ENCODE assay signal across 14 cellular contexts in the genomic region with DNA sequence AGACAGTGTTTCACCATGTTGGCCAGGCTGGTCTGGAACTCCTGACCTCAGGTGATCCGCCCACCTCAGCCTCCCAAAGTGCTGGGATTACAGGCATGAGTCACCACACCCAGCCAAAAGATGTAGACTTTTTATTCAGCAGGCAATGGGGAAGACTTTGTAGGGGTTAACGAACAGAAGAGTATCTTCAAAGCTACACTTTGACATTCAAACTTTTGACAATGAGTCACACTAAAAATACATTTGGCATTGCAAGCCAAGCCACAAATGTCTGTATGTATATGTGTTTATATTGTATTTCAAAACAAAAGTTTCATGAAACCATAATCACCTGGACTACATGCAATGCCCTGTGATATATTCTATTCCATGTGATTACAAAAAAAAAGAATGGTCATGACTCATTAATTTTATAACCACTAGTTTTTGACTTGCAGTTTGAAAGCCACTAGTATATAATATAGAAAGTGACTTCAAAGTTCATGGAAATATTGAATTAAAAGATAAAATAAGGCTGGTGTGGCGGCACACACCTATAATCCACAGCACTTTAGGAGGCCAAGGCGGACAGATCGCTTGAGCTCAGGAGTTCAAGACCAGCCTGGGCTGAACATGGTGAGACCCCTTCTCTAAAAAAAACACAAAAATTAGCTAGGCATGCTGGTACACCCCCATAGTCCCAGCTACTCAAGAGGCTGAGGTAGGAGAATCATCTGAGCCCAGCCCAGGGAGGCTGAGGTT. TPM values are rescaled to one million over a fixed set of nuclear protein-coding genes. Genes with fewer than 3 reads are reported as not detected.
DNase-seq lines count a peak whose midpoint lies in the region; ATAC-seq, FAIRE-seq and TF ChIP-seq lines count a peak whose summit lies in the region.
"Had no signal": no experiment of that assay in that cellular context is flagged by ENCODE, and none has a peak within 500 bp of the region (broad histone marks: within the 10 kb centered on the region; RNA-seq: fewer than 3 reads in every experiment).

No MANE protein-coding gene starts in this region.

- no peak overlapping the region for H3K9ac ChIP-seq in astrocyte (ENCODE audit: low read length)

- H3K79me2 ChIP-seq in astrocyte (ENCODE audit: insufficient read depth, low read length) (no peaks in the 10 kb centered on the region), osteoblast (ENCODE audit: insufficient read depth, low read length) (no peaks in the 10 kb centered on the region)

- H3K36me3 Mint-ChIP-seq in activated CD4-positive, alpha-beta T cell treated with anti-CD3 and anti-CD28 coated beads, Interleukin-2, amount 10 ng/mL, durations not matched to agents 24 days and 14 days (ENCODE audit: low read depth): peaks cover 76% of the 10 kb centered on the region
- peaks cover 3% of the 10 kb centered on the region for H3K36me3 Mint-ChIP-seq in astrocyte (ENCODE audit: low read depth, unreplicated experiment)

- peaks cover 34% of the 10 kb centered on the region for H3K36me3 ChIP-seq in astrocyte (ENCODE audit: insufficient read depth, low read length)
- H3K36me3 ChIP-seq in osteoblast (ENCODE audit: insufficient read depth, low read length): peaks cover 66% of the 10 kb centered on the region

- POLR2A ChIA-PET in HEK293T (lab: Yijun Ruan, JAX): interaction anchor here (0.9 to 2.5 kb wide), 2 partner anchors 8 to 17 kb away, joined by 3 to 13 read pairs; a partner anchor contains a TSS

- no peak for TF ChIP-seq CTCF in astrocyte (IDR thresholded peaks at IDR 0.05; ENCODE audit: insufficient read depth, low read depth, low read length)
- no peak for TF ChIP-seq CTCF in osteoblast (IDR thresholded peaks at IDR 0.05; ENCODE audit: extremely low read depth, low read depth, low read length)

- no peaks in the 10 kb centered on the region for H3K27me3 Mint-ChIP-seq in activated CD4-positive, alpha-beta T cell treated with anti-CD3 and anti-CD28 coated beads, Interleukin-2, amount 10 ng/mL, durations not matched to agents 24 days and 14 days
- H3K27me3 Mint-ChIP-seq in astrocyte (ENCODE audit: low read depth, unreplicated experiment): no peaks in the 10 kb centered on the region

- intact Hi-C loops in activated CD4-positive, alpha-beta T cell treated with anti-CD3 and anti-CD28 coated beads, Interleukin-2, amount 10 ng/mL, durations not matched to agents 24 days and 14 days (cut with micrococcal nuclease): loop anchor here (1.0 to 2.0 kb wide), 2 partner anchors 8 to 111 kb away; a partner anchor contains a TSS

- no peak overlapping the region for H3K4me3 ChIP-seq in astrocyte (ENCODE audit: insufficient read depth, low read depth, low read length)
- H3K4me3 ChIP-seq in osteoblast (ENCODE audit: insufficient read depth, low read length): no peak overlapping the region
- H3K4me3 ChIP-seq: HAP-1, lung had no signal

- CTCF ChIA-PET in HEK293T (lab: Yijun Ruan, JAX): no interaction called here

- H2AFZ ChIP-seq in astrocyte (ENCODE audit: low read depth, low read length): no peak overlapping the region
- H2AFZ ChIP-seq in osteoblast (ENCODE audit: low read length): no peak overlapping the region

- H3K27ac Mint-ChIP-seq in activated CD4-positive, alpha-beta T cell treated with anti-CD3 and anti-CD28 coated beads, Interleukin-2, amount 10 ng/mL, durations not matched to agents 24 days and 14 days: peak overlapping the region; percentile 86
- peak overlapping the region; percentile 83 for H3K27ac Mint-ChIP-seq in astrocyte (ENCODE audit: unreplicated experiment)

- H3K27me3 ChIP-seq in astrocyte (ENCODE audit: insufficient read depth, low read length) (no peaks in the 10 kb centered on the region), osteoblast (ENCODE audit: insufficient read depth, low read length) (no peaks in the 10 kb centered on the region)

- H3K4me1 Mint-ChIP-seq in activated CD4-positive, alpha-beta T cell treated with anti-CD3 and anti-CD28 coated beads, Interleukin-2, amount 10 ng/mL, durations not matched to agents 24 days and 14 days: peaks cover 28% of the 10 kb centered on the region
- H3K4me1 Mint-ChIP-seq in astrocyte (ENCODE audit: low read depth, unreplicated experiment): peaks cover 8% of the 10 kb centered on the region

- peaks cover 14% of the 10 kb centered on the region for H4K20me1 ChIP-seq in astrocyte (ENCODE audit: insufficient read depth, low read length)
- no peaks in the 10 kb centered on the region for H4K20me1 ChIP-seq in osteoblast (ENCODE audit: insufficient read depth, low read length)

- no peak for ATAC-seq in HG03196 (IDR thresholded peaks at IDR 0.05; ENCODE audit: unreplicated experiment)

- H3K9me3 Mint-ChIP-seq in activated CD4-positive, alpha-beta T cell treated with anti-CD3 and anti-CD28 coated beads, Interleukin-2, amount 10 ng/mL, durations not matched to agents 24 days and 14 days: no peaks in the 10 kb centered on the region
- H3K9me3 Mint-ChIP-seq in astrocyte (ENCODE audit: unreplicated experiment): no peaks in the 10 kb centered on the region

- H3K4me1 ChIP-seq in astrocyte (ENCODE audit: insufficient read depth, low read length) (no peaks in the 10 kb centered on the region), osteoblast (ENCODE audit: insufficient read depth, low read length) (peaks cover 7% of the 10 kb centered on the region)
- H3K4me1 ChIP-seq: HAP-1 had no signal

- no peak for FAIRE-seq in astrocyte (lab: Jason Lieb, UNC)
- FAIRE-seq: colon had no signal

- H3K9me3 ChIP-seq in astrocyte (ENCODE audit: insufficient read depth, low read depth, low read length) (no peaks in the 10 kb centered on the region), osteoblast (ENCODE audit: low read depth, low read length) (no peaks in the 10 kb centered on the region)

- no peak for DNase-seq in activated CD4-positive, alpha-beta T cell treated with anti-CD3 and anti-CD28 coated beads, Interleukin-2, amount 10 ng/mL, durations not matched to agents 24 days and 14 days
- no peak for DNase-seq in activated CD4-positive, alpha-beta T cell treated with anti-CD3 and anti-CD28 coated beads, Interleukin-2, amount 50 U/mL, for 1 hour
- DNase-seq in M059J (ENCODE audit: low read depth): peak; percentile 53
- DNase-seq in astrocyte (ENCODE audit: low read depth): peak; percentile 44
- no peak for DNase-seq in osteoblast (ENCODE audit: insufficient read length, low spot score, missing footprints)
- no peak for DNase-seq in NCI-H187 (lab: John Stamatoyannopoulos, UW)
- DNase-seq in HEK293T (ENCODE audit: extremely low spot score): no peak
- DNase-seq: ACHN; activated effector memory CD4-positive, alpha-beta T cell treated with anti-CD3 and anti-CD28 coated beads, Interleukin-2, amount 50 U/mL, for 16 hours; WERI-Rb-1 had no signal

- H3K27ac ChIP-seq in astrocyte (ENCODE audit: low read depth, low read length) (peak overlapping the region; percentile 22), osteoblast (ENCODE audit: low read depth, low read length) (peak overlapping the region; percentile 43)
- H3K27ac ChIP-seq: WERI-Rb-1 had no signal

- H3K4me2 ChIP-seq in astrocyte (ENCODE audit: low read length) (no peak overlapping the region), osteoblast (ENCODE audit: insufficient read depth, low read length) (no peak overlapping the region)

- H3K4me3 Mint-ChIP-seq in activated CD4-positive, alpha-beta T cell treated with anti-CD3 and anti-CD28 coated beads, Interleukin-2, amount 10 ng/mL, durations not matched to agents 24 days and 14 days: no peak overlapping the region
- H3K4me3 Mint-ChIP-seq in astrocyte (ENCODE audit: unreplicated experiment): no peak overlapping the region

TF ChIP-seq in HEK293T, 16 proteins besides CTCF, POLR2A, EP300 and RAD21:
- no peak for TF ChIP-seq NFRKB (IDR thresholded peaks at IDR 0.05)
- no peak for TF ChIP-seq CTBP1 (IDR thresholded peaks at IDR 0.05; ENCODE audit: borderline replicate concordance)
- no peak for TF ChIP-seq ELF4 (IDR thresholded peaks at IDR 0.05)
- no peak for TF ChIP-seq ARNT (IDR thresholded peaks at IDR 0.05)
- no peak for TF ChIP-seq HDGF (IDR thresholded peaks at IDR 0.05; ENCODE audit: borderline replicate concordance)
- TF ChIP-seq ZNF384 (IDR thresholded peaks at IDR 0.05): no peak
- no peak for TF ChIP-seq L3MBTL2 (conservative IDR thresholded peaks at IDR 0.05)
- TF ChIP-seq BHLHE40 (IDR thresholded peaks at IDR 0.05; ENCODE audit: borderline replicate concordance): no peak
- TF ChIP-seq FOXA1 (IDR thresholded peaks at IDR 0.05): no peak
- TF ChIP-seq TARDBP (IDR thresholded peaks at IDR 0.05): no peak
- TF ChIP-seq SUZ12 (IDR thresholded peaks at IDR 0.05): no peak
- no peak for TF ChIP-seq LEF1 (IDR thresholded peaks at IDR 0.05; ENCODE audit: borderline replicate concordance)
- TF ChIP-seq FOXM1 (IDR thresholded peaks at IDR 0.05; ENCODE audit: borderline replicate concordance): no peak
- TF ChIP-seq SP1 (IDR thresholded peaks at IDR 0.05): no peak

RNA-seq across cellular contexts. Expression of a gene that starts 8.3 kb away (rescaled TPM):
- 48.8 and 49.3 TPM in 2 replicates for total RNA-seq in activated CD4-positive, alpha-beta T cell treated with anti-CD3 and anti-CD28 coated beads, Interleukin-2, amount 10 ng/mL, durations not matched to agents 24 days and 14 days
- 24.0 and 35.9 TPM in 2 replicates for total RNA-seq in M059J (2014; rRNA removed; shearing (Covaris generic))
- total RNA-seq in astrocyte (23.7 and 25.7 TPM in 2 replicates), osteoblast (34.7 and 34.8 TPM in 2 replicates)

RNA-seq across cellular contexts. Expression of a gene that starts 17.2 kb away (rescaled TPM):
- 56.7 and 60.9 TPM in 2 replicates for total RNA-seq in activated CD4-positive, alpha-beta T cell treated with anti-CD3 and anti-CD28 coated beads, Interleukin-2, amount 10 ng/mL, durations not matched to agents 24 days and 14 days
- total RNA-seq in M059J (2014; rRNA removed; shearing (Covaris generic)): 24.5 and 30.1 TPM in 2 replicates
- 24.9 and 31.7 TPM in 2 replicates for total RNA-seq in astrocyte
- total RNA-seq in osteoblast: 24.2 and 24.5 TPM in 2 replicates

Comparison
In these comparisons a context has a peak if more than half of its experiments do, and no peak if none do; other contexts are left out.
1. DNase-seq: peak in M059J (single experiment) and astrocyte (single experiment); none in activated CD4-positive, alpha-beta T cell treated with anti-CD3 and anti-CD28 coated beads, Interleukin-2, amount 10 ng/mL, durations not matched to agents 24 days and 14 days (single experiment), activated CD4-positive, alpha-beta T cell treated with anti-CD3 and anti-CD28 coated beads, Interleukin-2, amount 50 U/mL, for 1 hour (single experiment), osteoblast (single experiment), NCI-H187 (0 of 2) and HEK293T (single experiment).